In genomic region chr7:129824291-129825004, GRCh38 we compare ENCODE assay signal across 8 cellular contexts.
A peak's percentile ranks its signal among the peaks of the same experiment; 100 is the strongest.
DNase-seq lines count a peak whose midpoint lies in the region; ATAC-seq and TF ChIP-seq lines count a peak whose summit lies in the region.

No MANE protein-coding gene starts in this region.

- H3K4me3 ChIP-seq in GM06990 (replicated peaks; ENCODE audit: low read depth, low read length) (peak overlapping the region; percentile 82), RWPE2 (ENCODE audit: severe bottlenecking) (peak overlapping the region; percentile 44), esophagus squamous epithelium (peak overlapping the region; percentile 58 to 77 (median 60)), retinal pigment epithelial cell (ENCODE audit: low read length) (peak overlapping the region; percentile 78)

- intact Hi-C loops in esophagus squamous epithelium (cut with DNase I) = loop anchor here (5.0 to 10.0 kb wide), 2 partner anchors 160 to 188 kb away; no protein-coding TSS in a partner anchor

- H3K27me3 ChIP-seq in GM06990 (replicated peaks; ENCODE audit: control insufficient read depth, insufficient read depth, low read length) (no peaks in the 10 kb centered on the region), RWPE2 (ENCODE audit: insufficient read depth, poor library complexity, severe bottlenecking) (no peaks in the 10 kb centered on the region), esophagus squamous epithelium (no peaks in the 10 kb centered on the region)

- peak overlapping the region; percentile 77 for H3K27ac ChIP-seq in RWPE2 (ENCODE audit: poor library complexity, severe bottlenecking)
- H3K27ac ChIP-seq in esophagus squamous epithelium = no peak overlapping the region

- WGBS in esophagus squamous epithelium, 2 donors = 58 to 78% methylated on average over 9 to 12 of the region's 20 CpGs

- H3K9me3 ChIP-seq in RWPE2 (ENCODE audit: severe bottlenecking) (no peaks in the 10 kb centered on the region), esophagus squamous epithelium (no peaks in the 10 kb centered on the region)

- no peaks in the 10 kb centered on the region; the same call in 1 of the 2 replicates for H3K36me3 ChIP-seq in GM06990 (ENCODE audit: control insufficient read depth, insufficient read depth, low read length)
- no peaks in the 10 kb centered on the region for H3K36me3 ChIP-seq in RWPE2 (ENCODE audit: low read depth)
- H3K36me3 ChIP-seq in esophagus squamous epithelium = no peaks in the 10 kb centered on the region

- TF ChIP-seq CTCF in GM06990 (IDR thresholded peaks at IDR 0.05; ENCODE audit: insufficient read depth, low read length, poor library complexity, severe bottlenecking) (no peak), RWPE2 (IDR thresholded peaks at IDR 0.05; ENCODE audit: poor library complexity, severe bottlenecking) (no peak), esophagus squamous epithelium (IDR thresholded peaks at IDR 0.05) (peak in 1 of 6 experiments; percentile 28), retinal pigment epithelial cell (conservative IDR thresholded peaks at IDR 0.05; ENCODE audit: low read depth, low read length) (no peak)

- H3K4me1 ChIP-seq in RWPE2 (ENCODE audit: insufficient read depth, poor library complexity, severe bottlenecking) = no peaks in the 10 kb centered on the region
- H3K4me1 ChIP-seq in esophagus squamous epithelium = peaks cover 4 to 28% (median 4%) of the 10 kb centered on the region in 3 donors

- DNase-seq in GM06990 (ENCODE audit: extremely low read depth, insufficient read length) = no peak
- DNase-seq in RWPE2 (ENCODE audit: low spot score) = no peak
- no peak for DNase-seq in esophagus squamous epithelium (lab: John Stamatoyannopoulos, UW)
- DNase-seq in retinal pigment epithelial cell (ENCODE audit: low read depth) = no peak
- no peak for DNase-seq in AG20443 (ENCODE audit: low spot score)
- no peak for DNase-seq in D341Med (ENCODE audit: low spot score)

- no peak for TF ChIP-seq POLR2A in esophagus squamous epithelium (IDR thresholded peaks at IDR 0.05)

- no peak for ATAC-seq in RWPE2 (ENCODE audit: low read depth)
- ATAC-seq in GM21576 (IDR thresholded peaks at IDR 0.05; ENCODE audit: unreplicated experiment) = no peak
- ATAC-seq in HG02870 (IDR thresholded peaks at IDR 0.05; ENCODE audit: unreplicated experiment) = no peak
